Comparison of ENCODE assay signal across 1 cellular context in genomic region chr12:108282160-108282559, GRCh38.
TF ChIP-seq lines count a peak whose summit lies in the region.

No MANE protein-coding gene starts in this region.

TF ChIP-seq in H1, 55 proteins besides CTCF, POLR2A, EP300 and RAD21:
- no peak for TF ChIP-seq SIN3A (conservative IDR thresholded peaks at IDR 0.05 in 1 of 2, IDR thresholded peaks at IDR 0.05 in 1 of 2; ENCODE audit: low read depth in 1 of 2, low read length in 2 of 2)
- peak; percentile 86 for TF ChIP-seq MAFK (IDR thresholded peaks at IDR 0.05; ENCODE audit: low read depth, low read length)
